Comparison of ENCODE assay signal across 8 cellular contexts in genomic region chr12:68863886-68864454, GRCh38. TPM values are rescaled to one million over a fixed set of nuclear protein-coding genes. Genes with fewer than 3 reads are reported as not detected.
DNase-seq lines count a peak whose midpoint lies in the region; ATAC-seq, FAIRE-seq and TF ChIP-seq lines count a peak whose summit lies in the region.
"Not testable (repeated sequence)": the region's sequence is repeated elsewhere in the genome, so short reads cannot be mapped to it uniquely, and the experiment has no call there.

No MANE protein-coding gene starts in this region.

- ATAC-seq in HG03135 (IDR thresholded peaks at IDR 0.05; ENCODE audit: unreplicated experiment), result peak; percentile 66
- not testable (repeated sequence) for ATAC-seq in heart left ventricle

- peak; percentile 56 for FAIRE-seq in GM18507 (lab: Jason Lieb, UNC)

- not testable (repeated sequence) for H3K9me3 ChIP-seq in heart left ventricle

- peak; percentile 54 for TF ChIP-seq CTCF in AG09309 (IDR thresholded peaks at IDR 0.05; ENCODE audit: control insufficient read depth, insufficient read depth, low read depth, low read length, missing control alignments)
- peak; percentile 68 for TF ChIP-seq CTCF in RWPE1 (conservative IDR thresholded peaks at IDR 0.05; ENCODE audit: low read depth)
- TF ChIP-seq CTCF in heart left ventricle (IDR thresholded peaks at IDR 0.05), result peak; percentile 48 to 73 (median 58)

- H3K27ac ChIP-seq in RWPE1, heart left ventricle: not testable (repeated sequence)

- H3K4me1 ChIP-seq in heart left ventricle, result not testable (repeated sequence)

- intact Hi-C loops in heart left ventricle (cut with DNase I), result loop anchor here in 9 of 10 donors (1.0 to 10.0 kb wide), 6 partner anchors 71 to 391 kb away; partner anchors contain the start of gene CPM (in 1 of the 9)

- CTCF ChIA-PET in RWPE1 (lab: Yijun Ruan, JAX), result not testable (repeated sequence)

- H3K4me3 ChIP-seq in AG09309 (ENCODE audit: control insufficient read depth, low read depth, low read length); heart left ventricle: not testable (repeated sequence)

- not testable (repeated sequence) for TF ChIP-seq POLR2A in heart left ventricle (IDR thresholded peaks at IDR 0.05)

- H3K36me3 ChIP-seq in heart left ventricle, result peaks cover 0 to 22% (median 0%) of the 10 kb centered on the region in 9 donors

- 83 to 92% (median 85%) methylated on average over 8 of the region's 8 CpGs for WGBS in heart left ventricle, 4 donors

- POLR2A ChIA-PET in RWPE1 (lab: Yijun Ruan, JAX; ENCODE audit: low non-redundant PET), result not testable (repeated sequence)

- not testable (repeated sequence) for DNase-seq in AG09309 (ENCODE audit: low read depth); heart left ventricle
- DNase-seq in GM18507 (ENCODE audit: extremely low spot score, insufficient read length, low read depth) (peak; percentile 5), NCI-H1694 treated with DMSO at 0.1 percent for 48 hours (lab: John Stamatoyannopoulos, UW) (peak; percentile 63), RWPE1 (ENCODE audit: low spot score) (peak; percentile 31), astrocyte of the hippocampus (ENCODE audit: low read depth, low spot score) (peak; percentile 60), pons (ENCODE audit: low spot score) (peak; percentile 61)

- H3K27me3 ChIP-seq in heart left ventricle, result not testable (repeated sequence)

RNA-seq across cellular contexts. Expression of gene MDM2, which starts 56.0 kb away (rescaled TPM):
- 10 to 100 TPM; 41.0 to 78.8 (median 50.9) TPM for total RNA-seq in heart left ventricle
- polyA plus RNA-seq in heart left ventricle, result 10 to 100 TPM; 16.2 to 46.9 TPM
